9 cellular contexts compared by ENCODE assay signal in the genomic region with DNA sequence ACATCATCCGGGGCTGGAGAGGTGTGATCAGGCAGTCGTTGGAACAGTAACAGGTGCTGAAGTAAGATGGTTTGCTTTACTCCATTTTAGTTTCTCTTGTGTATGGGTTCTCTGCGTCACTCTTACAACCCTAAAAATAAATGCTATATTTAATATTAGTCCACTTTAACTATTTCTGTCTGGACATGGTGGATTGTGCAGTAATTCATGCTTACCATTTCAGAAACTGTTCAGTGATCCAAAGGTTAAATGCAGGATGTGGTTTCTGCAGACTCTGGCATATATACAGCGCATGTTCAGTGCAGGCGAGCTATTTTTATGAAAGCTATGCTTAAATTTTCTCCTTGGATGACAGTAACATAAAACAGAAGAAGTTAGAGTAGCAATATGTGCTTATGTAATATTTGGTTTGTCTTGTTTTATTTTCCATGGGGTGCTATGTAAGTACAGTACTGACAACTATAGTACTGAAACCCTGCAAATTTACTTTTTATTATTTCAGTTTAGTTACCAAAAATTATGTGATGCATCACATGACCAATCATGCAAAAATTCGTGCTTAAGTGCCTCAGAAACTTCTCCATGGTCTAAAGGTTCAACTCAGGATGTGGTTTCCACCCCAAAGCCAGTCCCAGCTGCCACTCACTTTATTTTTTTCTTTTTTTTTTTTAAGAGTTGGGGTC. TPM values are rescaled to one million over a fixed set of nuclear protein-coding genes. Genes with fewer than 3 reads are reported as not detected.
DNase-seq lines count a peak whose midpoint lies in the region; ATAC-seq and TF ChIP-seq lines count a peak whose summit lies in the region.
"Had no signal": no experiment of that assay in that cellular context is flagged by ENCODE, and none has a peak within 500 bp of the region (broad histone marks: within the 10 kb centered on the region; RNA-seq: fewer than 3 reads in every experiment).

No MANE protein-coding gene starts in this region.

- no peaks in the 10 kb centered on the region for H3K9me2 ChIP-seq in DOHH2 (replicated peaks; ENCODE audit: control insufficient read depth, low read length)

- intact Hi-C loops in esophagus muscularis mucosa (cut with DNase I), result no loop called here

- no peaks in the 10 kb centered on the region for H4K20me1 ChIP-seq in DOHH2 (ENCODE audit: control insufficient read depth, insufficient read depth, low read depth, low read length)

- peak overlapping the region; percentile 91 for H3K4me2 ChIP-seq in DOHH2 (ENCODE audit: low read length)

- H3K27ac ChIP-seq in DOHH2 (ENCODE audit: low read depth, low read length) (peak overlapping the region; percentile 99), esophagus muscularis mucosa (replicated peaks in 1 of 4) (no peak overlapping the region), foreskin keratinocyte (no peak overlapping the region)

- peaks cover 8% of the 10 kb centered on the region for H3K36me3 Mint-ChIP-seq in activated naive CD8-positive, alpha-beta T cell treated with anti-CD3 and anti-CD28 coated beads, Interleukin-2, amount 50 U/mL, for 24 hours (ENCODE audit: low read depth)

- H3K9me3 ChIP-seq in DOHH2 (ENCODE audit: control insufficient read depth, insufficient read depth, low read length) (peaks cover 4% of the 10 kb centered on the region), esophagus muscularis mucosa (peaks cover 0 to 4% (median 0%) of the 10 kb centered on the region in 4 donors)

- no peaks in the 10 kb centered on the region for H3K27me3 Mint-ChIP-seq in activated naive CD8-positive, alpha-beta T cell treated with anti-CD3 and anti-CD28 coated beads, Interleukin-2, amount 50 U/mL, for 24 hours

- H3K4me3 Mint-ChIP-seq in activated naive CD8-positive, alpha-beta T cell treated with anti-CD3 and anti-CD28 coated beads, Interleukin-2, amount 50 U/mL, for 24 hours, result peak overlapping the region; percentile 63

- TF ChIP-seq CTCF in DOHH2 (IDR thresholded peaks at IDR 0.05; ENCODE audit: low read depth, low read length, poor library complexity, severe bottlenecking), result no peak
- no peak for TF ChIP-seq CTCF in esophagus muscularis mucosa (IDR thresholded peaks at IDR 0.05)
- TF ChIP-seq CTCF in foreskin keratinocyte (conservative IDR thresholded peaks at IDR 0.05), result no peak

- DNase-seq in activated naive CD8-positive, alpha-beta T cell treated with anti-CD3 and anti-CD28 coated beads, Interleukin-2, amount 50 U/mL, for 24 hours, result no peak
- DNase-seq in stromal cell of bone marrow (ENCODE audit: low read depth) (peak; percentile 27), dermis blood vessel endothelial cell (no peak), esophagus muscularis mucosa (ENCODE audit: extremely low spot score) (no peak), foreskin keratinocyte (no peak)

- H3K27ac Mint-ChIP-seq in activated naive CD8-positive, alpha-beta T cell treated with anti-CD3 and anti-CD28 coated beads, Interleukin-2, amount 50 U/mL, for 24 hours, result peak overlapping the region; percentile 78

- H3K79me2 ChIP-seq in DOHH2 (ENCODE audit: control insufficient read depth, low read length), result no peaks in the 10 kb centered on the region

- H3K27me3 ChIP-seq in DOHH2 (ENCODE audit: control insufficient read depth, low read length) (no peaks in the 10 kb centered on the region), esophagus muscularis mucosa (no peaks in the 10 kb centered on the region), foreskin keratinocyte (peaks cover 3% of the 10 kb centered on the region)

- peaks cover 55% of the 10 kb centered on the region for H3K4me1 Mint-ChIP-seq in activated naive CD8-positive, alpha-beta T cell treated with anti-CD3 and anti-CD28 coated beads, Interleukin-2, amount 50 U/mL, for 24 hours

- ATAC-seq in GM19463 (IDR thresholded peaks at IDR 0.05; ENCODE audit: unreplicated experiment), result peak; percentile 68
- ATAC-seq in HG03457 (IDR thresholded peaks at IDR 0.05; ENCODE audit: unreplicated experiment), result peak; percentile 73
- ATAC-seq in activated naive CD8-positive, alpha-beta T cell treated with anti-CD3 and anti-CD28 coated beads, Interleukin-2, amount 50 U/mL, for 24 hours, result peak; percentile 72
- ATAC-seq in foreskin keratinocyte, result no peak
- ATAC-seq: HCT116 had no signal

- peaks cover 7% of the 10 kb centered on the region for H3K36me3 ChIP-seq in DOHH2 (ENCODE audit: control insufficient read depth, low read length)
- no peaks in the 10 kb centered on the region for H3K36me3 ChIP-seq in esophagus muscularis mucosa

- TF ChIP-seq EP300 in esophagus muscularis mucosa (IDR thresholded peaks at IDR 0.05), result no peak

- peaks cover 50% of the 10 kb centered on the region for H3F3A ChIP-seq in DOHH2 (ENCODE audit: control insufficient read depth, insufficient read depth)

- peaks cover 7% of the 10 kb centered on the region for H3K9me3 Mint-ChIP-seq in activated naive CD8-positive, alpha-beta T cell treated with anti-CD3 and anti-CD28 coated beads, Interleukin-2, amount 50 U/mL, for 24 hours

- H3K4me1 ChIP-seq in DOHH2 (ENCODE audit: control insufficient read depth, low read length) (peaks cover 92% of the 10 kb centered on the region), esophagus muscularis mucosa (peaks cover 0 to 32% (median 23%) of the 10 kb centered on the region in 4 donors), foreskin keratinocyte (no peaks in the 10 kb centered on the region)

- no peak for TF ChIP-seq POLR2A in esophagus muscularis mucosa (IDR thresholded peaks at IDR 0.05; ENCODE audit: low read depth)

- WGBS in esophagus muscularis mucosa, result 20% methylated on average over 6 of the region's 6 CpGs

- H3K4me3 ChIP-seq in DOHH2 (ENCODE audit: low read length) (peak overlapping the region; percentile 67; the same call in 1 of the 2 replicates), esophagus muscularis mucosa (no peak overlapping the region)

RNA-seq across cellular contexts. Expression of a gene that starts 46.6 kb away (rescaled TPM):
- total RNA-seq in dermis blood vessel endothelial cell, result not detected in 2 replicates
- 1 to 10 TPM in 2 of 4 donors, under 1 TPM in 2; under 0.01 to 1.3 (median 1.1) TPM for total RNA-seq in esophagus muscularis mucosa
- not detected in 2 replicates for total RNA-seq in foreskin keratinocyte
- polyA plus RNA-seq in foreskin keratinocyte, result not detected in 2 replicates
